16 cellular contexts compared by ENCODE assay signal in the genomic region with DNA sequence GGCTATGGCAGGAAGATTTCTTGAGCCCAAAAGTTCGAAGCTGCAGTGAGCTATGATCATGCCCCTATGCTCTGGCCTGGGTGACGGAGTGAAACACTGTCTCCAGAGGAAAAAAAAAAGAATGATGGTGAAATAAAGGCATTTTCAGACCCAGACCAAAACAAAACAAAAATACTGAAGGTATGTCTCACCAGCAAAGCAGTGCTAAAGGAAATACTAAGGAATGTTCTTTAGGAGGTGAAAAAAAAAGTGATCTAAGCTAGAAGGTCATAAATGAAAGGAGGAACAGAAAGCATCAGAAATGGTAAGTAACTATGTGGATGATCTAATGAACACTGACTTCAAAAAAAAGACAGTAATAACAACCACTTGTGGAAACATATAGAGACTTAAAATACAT. TPM values are rescaled to one million over a fixed set of nuclear protein-coding genes. Genes with fewer than 3 reads are reported as not detected.
DNase-seq lines count a peak whose midpoint lies in the region; ATAC-seq, FAIRE-seq and TF ChIP-seq lines count a peak whose summit lies in the region.
"Had no signal": no experiment of that assay in that cellular context is flagged by ENCODE, and none has a peak within 500 bp of the region (broad histone marks: within the 10 kb centered on the region; RNA-seq: fewer than 3 reads in every experiment).

No MANE protein-coding gene starts in this region.

- peaks cover 0 to 70% (median 9%) of the 10 kb centered on the region in 4 donors for H3K36me3 ChIP-seq in transverse colon
- peaks cover 65% of the 10 kb centered on the region for H3K36me3 ChIP-seq in lower lobe of right lung

- ATAC-seq in activated B cell treated with CpG ODN at 0.5 μM for 24 hours (ENCODE audit: low read depth) (no peak), lower lobe of right lung (no peak)
- peak; percentile 86 to 95 for ATAC-seq in stimulated activated naive B cell treated with anti-CD40 and anti-IgM and Interleukin-4, amounts not matched to agents 10 μg/mL and 1 μg/mL and 100 μg/mL, for 72 hours (replicated peaks)

- TF ChIP-seq EP300 in transverse colon (IDR thresholded peaks at IDR 0.05; ENCODE audit: low read depth) = no peak

- in situ Hi-C loops in transverse colon (cut with MboI; ENCODE audit: low pct_ligation_motif_present in 1 of 4, low pct_unique_long_range_greater_than_20kb in 1 of 4, low sequenced_read_pairs in 3 of 4) = no loop called here

- POLR2A ChIA-PET in activated B cell treated with CpG ODN at 0.5 μM for 24 hours (lab: Charles Lee) = no interaction called here

- intact Hi-C loops in activated B cell treated with CpG ODN at 0.5 μM for 24 hours (cut with micrococcal nuclease) = no loop called here
- intact Hi-C loops in dendritic cell treated with granulocyte-macrophage colony-stimulating factor and Interleukin-4, amounts not matched to agents 40 ng/mL and 50 ng/mL, for 4 days (cut with micrococcal nuclease) = no loop called here
- intact Hi-C loops in transverse colon (cut with DNase I; ENCODE audit: low total_unique reads) = no loop called here
- intact Hi-C loops in lower lobe of right lung (cut with DNase I) = no loop called here

- H3K27ac Mint-ChIP-seq in activated B cell treated with CpG ODN at 0.5 μM for 24 hours = peak overlapping the region; percentile 12
- peak overlapping the region; percentile 11 for H3K27ac Mint-ChIP-seq in dendritic cell treated with granulocyte-macrophage colony-stimulating factor and Interleukin-4, amounts not matched to agents 40 ng/mL and 50 ng/mL, for 4 days
- peak overlapping the region; percentile 20 for H3K27ac Mint-ChIP-seq in stimulated activated naive B cell treated with anti-CD40 and anti-IgM and Interleukin-4, amounts not matched to agents 10 μg/mL and 1 μg/mL and 100 μg/mL, for 72 hours

- H3K4me1 Mint-ChIP-seq in activated B cell treated with CpG ODN at 0.5 μM for 24 hours = peaks cover 30% of the 10 kb centered on the region
- H3K4me1 Mint-ChIP-seq in dendritic cell treated with granulocyte-macrophage colony-stimulating factor and Interleukin-4, amounts not matched to agents 40 ng/mL and 50 ng/mL, for 4 days (ENCODE audit: low read depth) = peaks cover 10% of the 10 kb centered on the region
- peaks cover 19 to 38% of the 10 kb centered on the region in 2 donors for H3K4me1 Mint-ChIP-seq in stimulated activated naive B cell treated with anti-CD40 and anti-IgM and Interleukin-4, amounts not matched to agents 10 μg/mL and 1 μg/mL and 100 μg/mL, for 72 hours

- H3K36me3 Mint-ChIP-seq in activated B cell treated with CpG ODN at 0.5 μM for 24 hours (ENCODE audit: low read depth) = peaks cover 76% of the 10 kb centered on the region
- peaks cover 82% of the 10 kb centered on the region for H3K36me3 Mint-ChIP-seq in dendritic cell treated with granulocyte-macrophage colony-stimulating factor and Interleukin-4, amounts not matched to agents 40 ng/mL and 50 ng/mL, for 4 days (ENCODE audit: low read depth)
- peaks cover 33 to 54% of the 10 kb centered on the region in 2 donors for H3K36me3 Mint-ChIP-seq in stimulated activated naive B cell treated with anti-CD40 and anti-IgM and Interleukin-4, amounts not matched to agents 10 μg/mL and 1 μg/mL and 100 μg/mL, for 72 hours

- FAIRE-seq in GM19239 (lab: Jason Lieb, UNC) = peak; percentile 71

- no peak overlapping the region for H3K4me3 Mint-ChIP-seq in activated B cell treated with CpG ODN at 0.5 μM for 24 hours
- H3K4me3 Mint-ChIP-seq in dendritic cell treated with granulocyte-macrophage colony-stimulating factor and Interleukin-4, amounts not matched to agents 40 ng/mL and 50 ng/mL, for 4 days = no peak overlapping the region
- H3K4me3 Mint-ChIP-seq in stimulated activated naive B cell treated with anti-CD40 and anti-IgM and Interleukin-4, amounts not matched to agents 10 μg/mL and 1 μg/mL and 100 μg/mL, for 72 hours = peak overlapping the region in 1 of 2 donors; percentile 29
- H3K4me3 Mint-ChIP-seq: CD14-positive monocyte had no signal

- H3K27me3 Mint-ChIP-seq in activated B cell treated with CpG ODN at 0.5 μM for 24 hours = no peaks in the 10 kb centered on the region
- H3K27me3 Mint-ChIP-seq in dendritic cell treated with granulocyte-macrophage colony-stimulating factor and Interleukin-4, amounts not matched to agents 40 ng/mL and 50 ng/mL, for 4 days = no peaks in the 10 kb centered on the region
- no peaks in the 10 kb centered on the region for H3K27me3 Mint-ChIP-seq in stimulated activated naive B cell treated with anti-CD40 and anti-IgM and Interleukin-4, amounts not matched to agents 10 μg/mL and 1 μg/mL and 100 μg/mL, for 72 hours

- H3K9me3 ChIP-seq in transverse colon (peaks cover 7 to 8% of the 10 kb centered on the region in 2 donors), lower lobe of right lung (peaks cover 8% of the 10 kb centered on the region)
- H3K9me3 ChIP-seq: SJSA1 had no signal

- H3K9me3 Mint-ChIP-seq in activated B cell treated with CpG ODN at 0.5 μM for 24 hours = peaks cover 6% of the 10 kb centered on the region
- H3K9me3 Mint-ChIP-seq in dendritic cell treated with granulocyte-macrophage colony-stimulating factor and Interleukin-4, amounts not matched to agents 40 ng/mL and 50 ng/mL, for 4 days = no peaks in the 10 kb centered on the region
- peaks cover 0 to 1% of the 10 kb centered on the region in 2 donors for H3K9me3 Mint-ChIP-seq in stimulated activated naive B cell treated with anti-CD40 and anti-IgM and Interleukin-4, amounts not matched to agents 10 μg/mL and 1 μg/mL and 100 μg/mL, for 72 hours

- no peak overlapping the region for H3K27ac ChIP-seq in transverse colon
- H3K27ac ChIP-seq in lower lobe of right lung = no peak overlapping the region
- H3K27ac ChIP-seq: PC-9, SJSA1 had no signal

- no peaks in the 10 kb centered on the region for H3K27me3 ChIP-seq in transverse colon
- H3K27me3 ChIP-seq in lower lobe of right lung (ENCODE audit: low read depth) = no peaks in the 10 kb centered on the region
- H3K27me3 ChIP-seq: SJSA1 had no signal

- CTCF ChIA-PET in activated B cell treated with CpG ODN at 0.5 μM for 24 hours (lab: Charles Lee) = no interaction called here

- no peak for TF ChIP-seq POLR2A in transverse colon (IDR thresholded peaks at IDR 0.05)

- WGBS in transverse colon (ENCODE audit: low coverage in 1 of 2), 2 donors = 98 to 100% methylated on average over 2 of the region's 2 CpGs

- H3K4me1 ChIP-seq in transverse colon (no peaks in the 10 kb centered on the region), lower lobe of right lung (no peaks in the 10 kb centered on the region)
- H3K4me1 ChIP-seq: SJSA1 had no signal

- no peak for DNase-seq in GM19239 (ENCODE audit: insufficient read length, low spot score)
- no peak for DNase-seq in activated B cell treated with CpG ODN at 0.5 μM for 24 hours
- no peak for DNase-seq in stimulated activated naive B cell treated with anti-CD40 and anti-IgM and Interleukin-4, amounts not matched to agents 10 μg/mL and 1 μg/mL and 100 μg/mL, for 72 hours
- DNase-seq in transverse colon = no peak
- DNase-seq in lower lobe of right lung = no peak
- DNase-seq in activated CD4-positive, alpha-beta T cell treated with anti-CD3 and anti-CD28 coated beads for 4 hours = no peak
- DNase-seq: ACHN, AML-193, HCEC 1CT, NCI-H1417, NCI-H187 treated with DMSO at 0.1 percent for 48 hours, NCI-H446, PC-9 had no signal

- H3K4me3 ChIP-seq in transverse colon = no peak overlapping the region
- H3K4me3 ChIP-seq in lower lobe of right lung = no peak overlapping the region
- H3K4me3 ChIP-seq: PC-9, SJSA1 had no signal

- TF ChIP-seq CTCF in activated B cell treated with CpG ODN at 0.5 μM for 24 hours (IDR thresholded peaks at IDR 0.05) (no peak), transverse colon (IDR thresholded peaks at IDR 0.05) (no peak), lower lobe of right lung (IDR thresholded peaks at IDR 0.05) (no peak)

RNA-seq across cellular contexts. Expression of a gene that starts 18.7 kb away (rescaled TPM):
- 86.4 and 99.7 TPM in 2 replicates for total RNA-seq in activated B cell treated with CpG ODN at 0.5 μM for 24 hours
- total RNA-seq in transverse colon = 100 to 1,000 TPM in 2 of 4 donors, 10 to 100 TPM in 2; 46.8 to 209 (median 138) TPM
- 57.1 TPM for total RNA-seq in lower lobe of right lung

Comparison
In these comparisons a context has a peak if more than half of its experiments do, and no peak if none do; other contexts are left out.
1. ATAC-seq: peak in stimulated activated naive B cell treated with anti-CD40 and anti-IgM and Interleukin-4, amounts not matched to agents 10 μg/mL and 1 μg/mL and 100 μg/mL, for 72 hours (2 of 2); none in activated B cell treated with CpG ODN at 0.5 μM for 24 hours (single experiment) and lower lobe of right lung (0 of 2).
2. Peak in every context shown above with its lines, with median percentiles within 50 percentile points of each other: H3K27ac Mint-ChIP-seq.